8 cellular contexts compared by ENCODE assay signal in genomic region chr7:35802649-35803048, GRCh38. TPM values are rescaled to one million over a fixed set of nuclear protein-coding genes. Genes with fewer than 3 reads are reported as not detected.
A peak's percentile ranks its signal among the peaks of the same experiment; 100 is the strongest.
DNase-seq lines count a peak whose midpoint lies in the region; ATAC-seq and TF ChIP-seq lines count a peak whose summit lies in the region.

No MANE protein-coding gene starts in this region.

- H3K27me3 ChIP-seq in kidney epithelial cell (ENCODE audit: control insufficient read depth, insufficient read depth, low read length), result no peaks in the 10 kb centered on the region

- H3K27ac Mint-ChIP-seq in activated naive CD4-positive, alpha-beta T cell treated with anti-CD3 and anti-CD28 coated beads for 36 hours, result peak overlapping the region; percentile 93

- intact Hi-C loops in activated naive CD4-positive, alpha-beta T cell treated with anti-CD3 and anti-CD28 coated beads for 36 hours (cut with micrococcal nuclease), result loop anchor here (5.0 kb wide), 2 partner anchors 40 to 590 kb away; no protein-coding TSS in a partner anchor

- ATAC-seq in HG02642 (IDR thresholded peaks at IDR 0.05; ENCODE audit: poor library complexity, unreplicated experiment) (no peak), HG02571 (IDR thresholded peaks at IDR 0.05; ENCODE audit: unreplicated experiment) (no peak)

- peak overlapping the region; percentile 96 for H3K4me3 Mint-ChIP-seq in activated naive CD4-positive, alpha-beta T cell treated with anti-CD3 and anti-CD28 coated beads for 36 hours

- H3K4me3 ChIP-seq in kidney epithelial cell (ENCODE audit: low read depth, low read length), result peak overlapping the region; percentile 96

- peaks cover 51% of the 10 kb centered on the region for H3K4me1 Mint-ChIP-seq in activated naive CD4-positive, alpha-beta T cell treated with anti-CD3 and anti-CD28 coated beads for 36 hours (ENCODE audit: low read depth)

- no peaks in the 10 kb centered on the region for H3K36me3 ChIP-seq in kidney epithelial cell (ENCODE audit: control insufficient read depth, insufficient read depth, low read length)

- peaks cover 7% of the 10 kb centered on the region for H3K36me3 Mint-ChIP-seq in activated naive CD4-positive, alpha-beta T cell treated with anti-CD3 and anti-CD28 coated beads for 36 hours (ENCODE audit: low read depth)

- no peak for TF ChIP-seq CTCF in kidney epithelial cell (IDR thresholded peaks at IDR 0.05; ENCODE audit: insufficient read depth, low read length, poor library complexity, severe bottlenecking)

- H3K27me3 Mint-ChIP-seq in activated naive CD4-positive, alpha-beta T cell treated with anti-CD3 and anti-CD28 coated beads for 36 hours (ENCODE audit: low read depth), result no peaks in the 10 kb centered on the region

- DNase-seq in stimulated activated CD4-positive, alpha-beta T cell treated with anti-CD3 and anti-CD28 coated beads, Interleukin-1b, Interleukin-23, amount 100 ng/mL, for 48 hours, result peak; percentile 4
- DNase-seq in stimulated activated CD4-positive, alpha-beta T cell treated with anti-CD3 and anti-CD28 coated beads, Interleukin-2, amount 100 ng/mL, for 48 hours, result no peak
- DNase-seq in activated naive CD4-positive, alpha-beta T cell treated with anti-CD3 and anti-CD28 coated beads for 36 hours, result peak; percentile 27
- no peak for DNase-seq in kidney epithelial cell (ENCODE audit: low read depth)
- no peak for DNase-seq in effector CD4-positive, alpha-beta T cell

- H3K27ac ChIP-seq in temporal lobe (ENCODE audit: low read depth, low read length), result peak overlapping the region; percentile 95

- no peaks in the 10 kb centered on the region for H3K9me3 Mint-ChIP-seq in activated naive CD4-positive, alpha-beta T cell treated with anti-CD3 and anti-CD28 coated beads for 36 hours

- CTCF ChIA-PET in activated naive CD4-positive, alpha-beta T cell treated with anti-CD3 and anti-CD28 coated beads for 36 hours (lab: Charles Lee), result interaction anchor here (0.7 to 2.2 kb wide), 6 partner anchors 9 to 159 kb away, joined by 3 to 15 read pairs (median 4); no protein-coding TSS in a partner anchor

RNA-seq across cellular contexts. Expression of gene SEPTIN7, which starts 1.8 kb away (rescaled TPM):
- total RNA-seq in activated naive CD4-positive, alpha-beta T cell treated with anti-CD3 and anti-CD28 coated beads for 36 hours, result 100 to 1,000 TPM; 158 to 178 TPM
- total RNA-seq in kidney epithelial cell (147 and 175 TPM in 2 replicates), temporal lobe (210 TPM)

Comparison
In these comparisons a context has a peak if more than half of its experiments do, and no peak if none do; other contexts are left out.
1. DNase-seq: peak in stimulated activated CD4-positive, alpha-beta T cell treated with anti-CD3 and anti-CD28 coated beads, Interleukin-1b, Interleukin-23, amount 100 ng/mL, for 48 hours (single experiment) and activated naive CD4-positive, alpha-beta T cell treated with anti-CD3 and anti-CD28 coated beads for 36 hours (single experiment); none in stimulated activated CD4-positive, alpha-beta T cell treated with anti-CD3 and anti-CD28 coated beads, Interleukin-2, amount 100 ng/mL, for 48 hours (0 of 2), kidney epithelial cell (single experiment) and effector CD4-positive, alpha-beta T cell (single experiment).